Comparison of ENCODE assay signal across 22 cellular contexts in the genomic region with DNA sequence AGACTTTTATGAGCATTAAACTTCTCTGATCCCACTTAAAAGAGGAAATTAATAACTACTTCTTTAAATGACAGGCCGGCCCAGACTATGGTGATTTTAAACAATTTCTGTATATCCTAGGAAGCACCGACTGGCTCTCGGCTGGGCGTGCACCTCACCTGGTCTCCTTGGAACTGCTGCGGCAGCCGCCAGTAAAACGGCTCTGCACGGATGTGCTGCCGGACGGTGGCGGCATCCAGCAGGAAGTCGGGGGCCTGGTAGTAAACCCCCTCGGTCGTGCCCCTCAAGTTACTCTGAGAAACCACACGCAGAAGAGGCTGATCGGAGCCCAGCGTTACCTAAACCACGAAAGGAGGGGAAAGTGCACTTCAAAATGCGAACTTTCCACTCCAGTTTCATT.
"Had no signal": no experiment of that assay in that cellular context is flagged by ENCODE, and none has a peak within 500 bp of the region (broad histone marks: within the 10 kb centered on the region; RNA-seq: fewer than 3 reads in every experiment).

No MANE protein-coding gene starts in this region.

- ATAC-seq: activated CD8-positive, alpha-beta T cell treated with anti-CD3 and anti-CD28 coated beads, Interleukin-2, amount 10 ng/mL, durations not matched to agents 7 days and 5 days; gastrocnemius medialis; left cardiac atrium; naive thymus-derived CD4-positive, alpha-beta T cell; SK-N-SH treated with all-trans-retinoic acid at 6 μM for 48 hours; stimulated activated effector memory CD8-positive, alpha-beta T cell treated with anti-CD3 and anti-CD28 coated beads, Interleukin-12 subunit alpha, Interleukin-12 subunit beta, amount 100 ng/mL, for 72 hours; T-cell had no signal

- H3K27ac Mint-ChIP-seq: activated CD8-positive, alpha-beta T cell treated with anti-CD3 and anti-CD28 coated beads, Interleukin-2, amount 10 ng/mL, durations not matched to agents 7 days and 5 days; activated naive CD4-positive, alpha-beta T cell treated with anti-CD3 and anti-CD28 coated beads, Interleukin-2, amount 50 U/mL, for 24 hours; activated T-helper 1 cell treated with anti-CD3 and anti-CD28 coated beads, Interleukin-12 subunit alpha, Interleukin-12 subunit beta, Interleukin-2, Interleukin-4 antibody, amounts not matched to agents 30 ng/mL and 10 ng/mL and 1 ng/mL, durations not matched to agents 14 hours and 24 hours and 36 hours; naive thymus-derived CD4-positive, alpha-beta T cell; stimulated activated effector memory CD8-positive, alpha-beta T cell treated with anti-CD3 and anti-CD28 coated beads, Interleukin-12 subunit alpha, Interleukin-12 subunit beta, amount 100 ng/mL, for 72 hours; T-cell had no signal

- H3K4me1 ChIP-seq: gastrocnemius medialis, prostate gland, stomach, suprapubic skin, transverse colon had no signal

- H3K4me3 Mint-ChIP-seq: activated CD8-positive, alpha-beta T cell treated with anti-CD3 and anti-CD28 coated beads, Interleukin-2, amount 10 ng/mL, durations not matched to agents 7 days and 5 days; activated naive CD4-positive, alpha-beta T cell treated with anti-CD3 and anti-CD28 coated beads, Interleukin-2, amount 50 U/mL, for 24 hours; activated T-helper 1 cell treated with anti-CD3 and anti-CD28 coated beads, Interleukin-12 subunit alpha, Interleukin-12 subunit beta, Interleukin-2, Interleukin-4 antibody, amounts not matched to agents 30 ng/mL and 10 ng/mL and 1 ng/mL, durations not matched to agents 14 hours and 24 hours and 36 hours; naive thymus-derived CD4-positive, alpha-beta T cell; stimulated activated effector memory CD8-positive, alpha-beta T cell treated with anti-CD3 and anti-CD28 coated beads, Interleukin-12 subunit alpha, Interleukin-12 subunit beta, amount 100 ng/mL, for 72 hours; T-cell had no signal

- H3K9me3 ChIP-seq: gastrocnemius medialis, prostate gland, stomach, suprapubic skin, transverse colon had no signal

- H3K36me3 ChIP-seq: gastrocnemius medialis, prostate gland, stomach, suprapubic skin, transverse colon had no signal

- DNase-seq: activated CD4-positive, alpha-beta T cell treated with anti-CD3 and anti-CD28 coated beads for 1 hour; activated CD4-positive, alpha-beta T cell treated with anti-CD3 and anti-CD28 coated beads, Interleukin-2, amount 50 U/mL, for 1 hour; activated CD8-positive, alpha-beta T cell treated with anti-CD3 and anti-CD28 coated beads, Interleukin-2, amount 10 ng/mL, durations not matched to agents 7 days and 5 days; activated gamma-delta T cell treated with Interleukin-2 at 50 U/mL for 16 hours; aorta; brain microvascular endothelial cell; central memory CD4-positive, alpha-beta T cell; dermis blood vessel endothelial cell; effector CD8-positive, alpha-beta T cell; gastrocnemius medialis; left cardiac atrium; naive thymus-derived CD4-positive, alpha-beta T cell; stimulated activated CD4-positive, alpha-beta T cell treated with anti-CD3 and anti-CD28 coated beads, Interleukin-2, amount 100 ng/mL, for 24 hours; stomach; T-cell; transverse colon had no signal

- H3K27ac ChIP-seq: brain microvascular endothelial cell, gastrocnemius medialis, prostate gland, stomach, suprapubic skin, transverse colon had no signal

- H3K4me3 ChIP-seq: gastrocnemius medialis, prostate gland, stomach, suprapubic skin, transverse colon had no signal

- H3K27me3 ChIP-seq: brain microvascular endothelial cell, gastrocnemius medialis, stomach, suprapubic skin, transverse colon had no signal

- H3K4me1 Mint-ChIP-seq: activated naive CD4-positive, alpha-beta T cell treated with anti-CD3 and anti-CD28 coated beads, Interleukin-2, amount 50 U/mL, for 24 hours; naive thymus-derived CD4-positive, alpha-beta T cell; stimulated activated effector memory CD8-positive, alpha-beta T cell treated with anti-CD3 and anti-CD28 coated beads, Interleukin-12 subunit alpha, Interleukin-12 subunit beta, amount 100 ng/mL, for 72 hours; T-cell had no signal

- H3K9me3 Mint-ChIP-seq: activated naive CD4-positive, alpha-beta T cell treated with anti-CD3 and anti-CD28 coated beads, Interleukin-2, amount 50 U/mL, for 24 hours; stimulated activated effector memory CD8-positive, alpha-beta T cell treated with anti-CD3 and anti-CD28 coated beads, Interleukin-12 subunit alpha, Interleukin-12 subunit beta, amount 100 ng/mL, for 72 hours had no signal

- H3K36me3 Mint-ChIP-seq: activated naive CD4-positive, alpha-beta T cell treated with anti-CD3 and anti-CD28 coated beads, Interleukin-2, amount 50 U/mL, for 24 hours; naive thymus-derived CD4-positive, alpha-beta T cell; stimulated activated effector memory CD8-positive, alpha-beta T cell treated with anti-CD3 and anti-CD28 coated beads, Interleukin-12 subunit alpha, Interleukin-12 subunit beta, amount 100 ng/mL, for 72 hours; T-cell had no signal
